ENCODE assay signal across 9 cellular contexts in the genomic region with DNA sequence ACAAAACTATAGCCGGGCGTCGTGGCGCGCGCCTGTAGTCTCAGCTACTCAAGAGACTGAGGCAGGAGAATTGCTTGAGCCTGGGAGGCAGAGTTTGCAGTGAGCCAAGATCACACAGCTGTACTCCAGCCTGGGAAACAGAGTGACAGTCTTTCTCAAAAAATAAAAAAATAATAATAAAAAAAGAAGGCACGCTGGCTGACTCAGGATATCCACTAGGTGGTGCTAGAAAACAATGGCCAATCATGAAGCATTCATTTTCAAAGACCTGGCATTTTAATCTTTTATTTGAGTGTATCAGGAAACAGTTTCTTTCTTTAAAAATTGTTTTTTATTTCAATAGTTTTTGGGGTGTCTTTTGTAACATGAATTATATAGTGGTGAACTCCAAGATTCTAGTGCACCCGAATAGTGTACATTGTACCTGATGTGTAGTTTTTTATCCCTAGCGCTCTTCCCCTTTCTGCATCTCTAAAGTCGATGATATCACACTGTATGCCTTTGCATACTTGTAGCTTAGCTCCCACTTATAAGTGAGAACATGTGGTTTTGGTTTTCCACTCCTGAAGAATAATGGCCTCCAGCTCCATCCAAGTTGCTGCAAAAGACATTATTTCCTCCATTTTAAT.
DNase-seq lines count a peak whose midpoint lies in the region; ATAC-seq and TF ChIP-seq lines count a peak whose summit lies in the region.
"Had no signal": no experiment of that assay in that cellular context is flagged by ENCODE, and none has a peak within 500 bp of the region (broad histone marks: within the 10 kb centered on the region; RNA-seq: fewer than 3 reads in every experiment).

No MANE protein-coding gene starts in this region.

- H3K9me3 ChIP-seq in neuronal stem cell (replicated peaks in 1 of 2; ENCODE audit: control insufficient read depth in 2 of 2, insufficient read depth in 1 of 2, low read depth in 1 of 2, low read length in 2 of 2) = no peaks in the 10 kb centered on the region

- no peak overlapping the region for H3K23ac ChIP-seq in neuronal stem cell (ENCODE audit: low read depth, low read length, poor library complexity)

- TF ChIP-seq CTCF in coronary artery (IDR thresholded peaks at IDR 0.05) (peak; percentile 61), neural crest cell (conservative IDR thresholded peaks at IDR 0.05) (peak; percentile 80), omental fat pad (IDR thresholded peaks at IDR 0.05) (no peak)

- no peak overlapping the region for H3K18ac ChIP-seq in neuronal stem cell (ENCODE audit: low read length)

- peaks cover 0 to 2% of the 10 kb centered on the region in 2 donors for H3K4me1 ChIP-seq in neuronal stem cell (ENCODE audit: control insufficient read depth in 2 of 2, insufficient read depth in 1 of 2, low read depth in 1 of 2, low read length in 2 of 2)

- no peaks in the 10 kb centered on the region for H3K36me3 Mint-ChIP-seq in activated CD4-positive, alpha-beta T cell treated with anti-CD3 and anti-CD28 coated beads for 36 hours (ENCODE audit: low read depth)
- no peaks in the 10 kb centered on the region for H3K36me3 Mint-ChIP-seq in neural crest cell (ENCODE audit: low read depth)
- H3K36me3 Mint-ChIP-seq: activated naive CD4-positive, alpha-beta T cell treated with anti-CD3 and anti-CD28 coated beads, Interleukin-2, amount 50 U/mL, for 24 hours had no signal

- H2BK15ac ChIP-seq in neuronal stem cell (ENCODE audit: low read length) = no peak overlapping the region

- no peaks in the 10 kb centered on the region for H3K36me3 ChIP-seq in neuronal stem cell (replicated peaks in 1 of 2; ENCODE audit: control insufficient read depth in 2 of 2, insufficient read depth in 2 of 2, low read length in 2 of 2)

- H4K8ac ChIP-seq in neuronal stem cell (ENCODE audit: low read depth, low read length) = no peak overlapping the region

- no peaks in the 10 kb centered on the region for H3K79me1 ChIP-seq in neuronal stem cell (ENCODE audit: low read depth, low read length)

- no peak overlapping the region for H3K27ac Mint-ChIP-seq in activated CD4-positive, alpha-beta T cell treated with anti-CD3 and anti-CD28 coated beads for 36 hours
- no peak overlapping the region for H3K27ac Mint-ChIP-seq in neural crest cell (ENCODE audit: unreplicated experiment)
- H3K27ac Mint-ChIP-seq: activated naive CD4-positive, alpha-beta T cell treated with anti-CD3 and anti-CD28 coated beads, Interleukin-2, amount 50 U/mL, for 24 hours had no signal

- no peak overlapping the region for H3K4me3 Mint-ChIP-seq in activated CD4-positive, alpha-beta T cell treated with anti-CD3 and anti-CD28 coated beads for 36 hours
- no peak overlapping the region for H3K4me3 Mint-ChIP-seq in neural crest cell
- H3K4me3 Mint-ChIP-seq: activated naive CD4-positive, alpha-beta T cell treated with anti-CD3 and anti-CD28 coated beads, Interleukin-2, amount 50 U/mL, for 24 hours had no signal

- H3K27me3 Mint-ChIP-seq in activated CD4-positive, alpha-beta T cell treated with anti-CD3 and anti-CD28 coated beads for 36 hours = peaks cover 5% of the 10 kb centered on the region
- no peaks in the 10 kb centered on the region for H3K27me3 Mint-ChIP-seq in neural crest cell (ENCODE audit: low read depth)
- H3K27me3 Mint-ChIP-seq: activated naive CD4-positive, alpha-beta T cell treated with anti-CD3 and anti-CD28 coated beads, Interleukin-2, amount 50 U/mL, for 24 hours had no signal

- ATAC-seq in activated CD4-positive, alpha-beta T cell treated with anti-CD3 and anti-CD28 coated beads for 36 hours = peak; percentile 12
- no peak for ATAC-seq in omental fat pad (ENCODE audit: low FRiP score)
- no peak for ATAC-seq in HG02938 (IDR thresholded peaks at IDR 0.05; ENCODE audit: unreplicated experiment)

- no peaks in the 10 kb centered on the region for H3K27me3 ChIP-seq in neuronal stem cell (ENCODE audit: control insufficient read depth in 3 of 3, insufficient read depth in 3 of 3, low read depth in 1 of 3, low read length in 3 of 3)

- no peak overlapping the region for H4K91ac ChIP-seq in neuronal stem cell (ENCODE audit: low read depth, low read length, poor library complexity)

- H3K9me3 Mint-ChIP-seq in activated CD4-positive, alpha-beta T cell treated with anti-CD3 and anti-CD28 coated beads for 36 hours (ENCODE audit: low read depth) = no peaks in the 10 kb centered on the region
- no peaks in the 10 kb centered on the region for H3K9me3 Mint-ChIP-seq in neural crest cell
- H3K9me3 Mint-ChIP-seq: activated naive CD4-positive, alpha-beta T cell treated with anti-CD3 and anti-CD28 coated beads, Interleukin-2, amount 50 U/mL, for 24 hours had no signal

- intact Hi-C loops in activated CD4-positive, alpha-beta T cell treated with anti-CD3 and anti-CD28 coated beads for 36 hours (cut with DNase I, micrococcal nuclease) = loop anchor here (1.0 to 2.0 kb wide), 4 partner anchors 71 to 136 kb away; no protein-coding TSS in a partner anchor

- H3K27ac ChIP-seq in coronary artery (no peak overlapping the region), neuronal stem cell (replicated peaks; ENCODE audit: low read length) (no peak overlapping the region)

- H3K4me3 ChIP-seq in coronary artery (no peak overlapping the region), neuronal stem cell (ENCODE audit: low read length in 2 of 2) (no peak overlapping the region)

- no peak overlapping the region for H3K4ac ChIP-seq in neuronal stem cell (ENCODE audit: low read length)

- no peak overlapping the region for H2AFZ ChIP-seq in neuronal stem cell (ENCODE audit: low read length)

- no peak overlapping the region for H3K9ac ChIP-seq in neuronal stem cell (ENCODE audit: low read depth, low read length, poor library complexity)

- no peak overlapping the region for H3K14ac ChIP-seq in neuronal stem cell (ENCODE audit: low read length)

- H2BK120ac ChIP-seq in neuronal stem cell (ENCODE audit: low read depth, low read length) = no peak overlapping the region

- H2BK5ac ChIP-seq in neuronal stem cell (ENCODE audit: low read length) = no peak overlapping the region

- no peak overlapping the region for H2BK12ac ChIP-seq in neuronal stem cell (ENCODE audit: low read length)

- DNase-seq in activated CD4-positive, alpha-beta T cell treated with anti-CD3 and anti-CD28 coated beads for 36 hours = no peak
- DNase-seq in activated CD4-positive, alpha-beta T cell treated with anti-CD3 and anti-CD28 coated beads, Interleukin-2, amount 50 U/mL, for 4 hours = no peak
- DNase-seq in NCI-H146 (lab: John Stamatoyannopoulos, UW) = peak; percentile 8
- no peak for DNase-seq in coronary artery (ENCODE audit: low spot score)
- DNase-seq in neural crest cell (ENCODE audit: low read depth, low spot score) = no peak
- no peak for DNase-seq in neuronal stem cell (ENCODE audit: low spot score)
- no peak for DNase-seq in omental fat pad (ENCODE audit: low spot score)

- no peak overlapping the region for H3K4me2 ChIP-seq in neuronal stem cell (ENCODE audit: insufficient read depth, low read length, poor library complexity, severe bottlenecking)

- peaks cover 8% of the 10 kb centered on the region for H3K4me1 Mint-ChIP-seq in activated CD4-positive, alpha-beta T cell treated with anti-CD3 and anti-CD28 coated beads for 36 hours
- peaks cover 10% of the 10 kb centered on the region for H3K4me1 Mint-ChIP-seq in neural crest cell

- CTCF ChIA-PET in activated CD4-positive, alpha-beta T cell treated with anti-CD3 and anti-CD28 coated beads for 36 hours (lab: Charles Lee) = interaction anchor here (1.3 to 3.1 kb wide), 6 partner anchors 9 to 71 kb away, joined by 3 to 12 read pairs (median 8); no protein-coding TSS in a partner anchor

- POLR2A ChIA-PET in activated CD4-positive, alpha-beta T cell treated with anti-CD3 and anti-CD28 coated beads for 36 hours (lab: Charles Lee) = no interaction called here

- WGBS in neuronal stem cell (ENCODE audit: extremely low coverage in 2 of 2, insufficient read length in 2 of 2, insufficient replicate concordance in 1 of 2), 2 donors = no CpG with 5 or more reads among the region's 10 CpGs

- H2AK5ac ChIP-seq in neuronal stem cell (ENCODE audit: low read depth, low read length) = no peak overlapping the region

Comparison
In these comparisons a context has a peak if more than half of its experiments do, and no peak if none do; other contexts are left out.
1. CTCF ChIP-seq: peak in coronary artery (single experiment) and neural crest cell (single experiment); none in omental fat pad (0 of 3).